ENCODE assay signal across 10 cellular contexts in the genomic region with DNA sequence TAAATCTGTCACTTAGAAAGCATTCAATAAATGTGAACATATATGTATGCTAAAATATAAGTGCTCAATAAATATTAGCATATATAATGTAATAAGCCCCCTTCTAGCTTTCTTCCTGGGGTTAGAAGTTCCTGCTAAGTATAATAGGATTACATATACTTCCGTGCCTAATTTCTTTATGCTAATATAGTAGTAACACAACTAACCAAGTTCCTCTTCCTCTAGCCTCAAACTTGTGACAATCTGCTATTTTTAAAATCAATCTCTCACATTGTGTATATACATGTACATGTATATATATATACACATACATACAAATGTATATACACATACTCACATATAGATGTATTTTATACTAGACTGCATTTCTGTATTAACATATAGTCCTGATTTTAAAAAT.
"Had no signal": no experiment of that assay in that cellular context is flagged by ENCODE, and none has a peak within 500 bp of the region (broad histone marks: within the 10 kb centered on the region; RNA-seq: fewer than 3 reads in every experiment).

No MANE protein-coding gene starts in this region.

- DNase-seq: activated CD4-positive, alpha-beta memory T cell treated with anti-CD3 and anti-CD28 coated beads, Interleukin-2, amount 10 ng/mL, durations not matched to agents 7 days and 5 days; activated CD8-positive, alpha-beta memory T cell treated with anti-CD3 and anti-CD28 coated beads, Interleukin-2, amount 50 U/mL, for 48 hours; activated naive CD8-positive, alpha-beta T cell treated with anti-CD3 and anti-CD28 coated beads, Interleukin-2, amount 10 ng/mL, durations not matched to agents 7 days and 5 days; anterior cingulate cortex; endodermal cell; erythroblast; hippocampal formation; stimulated activated CD4-positive, alpha-beta T cell treated with anti-CD3 and anti-CD28 coated beads, Interleukin-4, amount 100 ng/mL, for 24 hours; thyroid gland; uterus had no signal
